9 cellular contexts compared by ENCODE assay signal in genomic region chr10:50604049-50604640, GRCh38. TPM values are rescaled to one million over a fixed set of nuclear protein-coding genes. Genes with fewer than 3 reads are reported as not detected.
DNase-seq lines count a peak whose midpoint lies in the region; ATAC-seq and TF ChIP-seq lines count a peak whose summit lies in the region.
"Had no signal": no experiment of that assay in that cellular context is flagged by ENCODE, and none has a peak within 500 bp of the region (broad histone marks: within the 10 kb centered on the region; RNA-seq: fewer than 3 reads in every experiment).

No MANE protein-coding gene starts in this region.

- peaks cover 48% of the 10 kb centered on the region for H3K4me1 Mint-ChIP-seq in activated CD4-positive, alpha-beta T cell treated with anti-CD3 and anti-CD28 coated beads, Interleukin-2, amount 10 ng/mL, durations not matched to agents 7 days and 5 days

- ATAC-seq in HG02938 (IDR thresholded peaks at IDR 0.05; ENCODE audit: unreplicated experiment) = peak; percentile 72

- intact Hi-C loops in A673 (cut with micrococcal nuclease; ENCODE audit: unreplicated experiment) = no loop called here

- H3K27ac Mint-ChIP-seq in activated CD4-positive, alpha-beta T cell treated with anti-CD3 and anti-CD28 coated beads, Interleukin-2, amount 10 ng/mL, durations not matched to agents 7 days and 5 days = peak overlapping the region; percentile 68

- CTCF ChIA-PET in activated CD4-positive, alpha-beta T cell treated with anti-CD3 and anti-CD28 coated beads, Interleukin-2, amount 10 ng/mL, durations not matched to agents 7 days and 5 days (lab: Charles Lee) = no interaction called here
- CTCF ChIA-PET in A673 (lab: Charles Lee) = no interaction called here

- H3K27ac ChIP-seq in substantia nigra (ENCODE audit: low read depth, low read length, poor library complexity, severe bottlenecking) (peak overlapping the region; percentile 14), A673 (ENCODE audit: low read depth, low read length, poor library complexity, severe bottlenecking) (no peak overlapping the region)

- H3K4me3 ChIP-seq in fibroblast of mammary gland (ENCODE audit: control insufficient read depth, low read depth, low read length) (no peak overlapping the region), A673 (ENCODE audit: low read depth, low read length, poor library complexity, severe bottlenecking) (no peak overlapping the region)

- no peak for DNase-seq in activated CD4-positive, alpha-beta T cell treated with anti-CD3 and anti-CD28 coated beads, Interleukin-2, amount 10 ng/mL, durations not matched to agents 7 days and 5 days
- no peak for DNase-seq in activated CD4-positive, alpha-beta T cell treated with anti-CD3 and anti-CD28 coated beads, Interleukin-2, amount 50 U/mL, for 4 hours
- DNase-seq in NOMO-1 (lab: John Stamatoyannopoulos, UW; ENCODE audit: unreplicated experiment in 2 of 2) (peak; percentile 57 to 78), fibroblast of mammary gland (ENCODE audit: low read depth) (peak; percentile 46), substantia nigra (lab: John Stamatoyannopoulos, UW) (no peak), hippocampal formation (lab: John Stamatoyannopoulos, UW) (no peak), A673 (ENCODE audit: low spot score) (no peak)
- DNase-seq: DND-41 had no signal

- no peaks in the 10 kb centered on the region for H3K27me3 Mint-ChIP-seq in activated CD4-positive, alpha-beta T cell treated with anti-CD3 and anti-CD28 coated beads, Interleukin-2, amount 10 ng/mL, durations not matched to agents 7 days and 5 days

- H3K36me3 Mint-ChIP-seq in activated CD4-positive, alpha-beta T cell treated with anti-CD3 and anti-CD28 coated beads, Interleukin-2, amount 10 ng/mL, durations not matched to agents 7 days and 5 days (ENCODE audit: low read depth) = peaks cover 4% of the 10 kb centered on the region

- BruUV-seq in A673 (replicated peaks; lab: Mats Ljungman, UMichigan) = no TSS peak

- no peaks in the 10 kb centered on the region for H3K9me3 Mint-ChIP-seq in activated CD4-positive, alpha-beta T cell treated with anti-CD3 and anti-CD28 coated beads, Interleukin-2, amount 10 ng/mL, durations not matched to agents 7 days and 5 days

- no peaks in the 10 kb centered on the region for H3K27me3 ChIP-seq in A673 (replicated peaks; ENCODE audit: insufficient read depth, low read depth, low read length, poor library complexity)

- no peak overlapping the region for H3K4me3 Mint-ChIP-seq in activated CD4-positive, alpha-beta T cell treated with anti-CD3 and anti-CD28 coated beads, Interleukin-2, amount 10 ng/mL, durations not matched to agents 7 days and 5 days

- no peaks in the 10 kb centered on the region for H3K9me3 ChIP-seq in A673 (ENCODE audit: low read depth, low read length, poor library complexity, severe bottlenecking)

- H3K4me1 ChIP-seq in A673 (ENCODE audit: insufficient read depth, low read length, poor library complexity, severe bottlenecking) = peaks cover 13% of the 10 kb centered on the region

- POLR2A ChIA-PET in activated CD4-positive, alpha-beta T cell treated with anti-CD3 and anti-CD28 coated beads, Interleukin-2, amount 10 ng/mL, durations not matched to agents 7 days and 5 days (lab: Charles Lee) = no interaction called here
- POLR2A ChIA-PET in A673 (lab: Charles Lee; ENCODE audit: low non-redundant PET) = no interaction called here

- no peak for TF ChIP-seq CTCF in fibroblast of mammary gland (conservative IDR thresholded peaks at IDR 0.05; ENCODE audit: control insufficient read depth, insufficient read depth, low read depth, low read length)
- TF ChIP-seq CTCF in A673 (conservative IDR thresholded peaks at IDR 0.05; ENCODE audit: low read depth, low read length) = no peak

- no peaks in the 10 kb centered on the region for H3K36me3 ChIP-seq in A673 (ENCODE audit: insufficient read depth, low read length, poor library complexity, severe bottlenecking)

RNA-seq across cellular contexts. Expression of gene SGMS1, which starts 19.6 kb away (rescaled TPM):
- 10 to 100 TPM; 17.1 to 19.3 TPM for total RNA-seq in activated CD4-positive, alpha-beta T cell treated with anti-CD3 and anti-CD28 coated beads, Interleukin-2, amount 10 ng/mL, durations not matched to agents 7 days and 5 days
- total RNA-seq in A673 (2021) = 13.0 and 13.2 TPM in 2 replicates

Comparison
In these comparisons a context has a peak if more than half of its experiments do, and no peak if none do; other contexts are left out.
1. DNase-seq: peak in NOMO-1 (2 of 2) and fibroblast of mammary gland (single experiment); none in activated CD4-positive, alpha-beta T cell treated with anti-CD3 and anti-CD28 coated beads, Interleukin-2, amount 10 ng/mL, durations not matched to agents 7 days and 5 days (single experiment), activated CD4-positive, alpha-beta T cell treated with anti-CD3 and anti-CD28 coated beads, Interleukin-2, amount 50 U/mL, for 4 hours (0 of 2), substantia nigra (0 of 49), hippocampal formation (0 of 2) and A673 (single experiment).